ENCODE assay signal across 2 cellular contexts in the genomic region with DNA sequence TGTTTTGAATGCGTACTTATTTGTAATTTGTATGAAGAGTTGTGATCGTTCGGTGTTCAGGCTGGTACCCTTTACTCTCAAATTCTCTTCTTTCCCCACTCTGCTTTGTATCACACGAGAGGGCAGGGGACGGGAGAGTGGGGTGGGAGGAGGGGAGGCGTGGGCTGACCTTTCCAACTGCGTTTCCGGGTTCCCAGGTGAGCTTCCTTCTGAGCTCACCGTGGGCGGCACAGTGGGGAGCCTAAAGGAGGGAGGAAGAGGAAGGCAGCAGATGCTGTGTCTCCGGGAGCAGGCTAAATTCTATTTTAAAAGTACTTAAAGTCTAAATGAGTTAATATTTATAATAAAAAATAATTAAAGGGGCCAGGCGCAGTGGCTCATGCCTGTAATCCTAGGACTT.
A peak's percentile ranks its signal among the peaks of the same experiment; 100 is the strongest.
TF ChIP-seq lines count a peak whose summit lies in the region.

No MANE protein-coding gene starts in this region.

TF ChIP-seq in HCT116, 20 proteins besides CTCF, POLR2A, EP300 and RAD21:
- peak; percentile 21; the same call in 1 of the 2 replicates for TF ChIP-seq ELF1 (IDR thresholded peaks at IDR 0.05; ENCODE audit: borderline replicate concordance, low read depth)
- no peak for TF ChIP-seq SP1 (IDR thresholded peaks at IDR 0.05; ENCODE audit: low read depth)
- TF ChIP-seq EGR1 (IDR thresholded peaks at IDR 0.05; ENCODE audit: low read depth): peak; percentile 47

TF ChIP-seq in HepG2, 621 proteins besides CTCF, POLR2A, EP300 and RAD21:
- TF ChIP-seq SP140L (CRISPR knock-in tag; IDR thresholded peaks at IDR 0.05; ENCODE audit: borderline replicate concordance) (no peak), SOX6 (IDR thresholded peaks at IDR 0.05) (no peak), SOX6 (CRISPR knock-in tag; IDR thresholded peaks at IDR 0.05) (no peak), ISX (CRISPR knock-in tag; conservative IDR thresholded peaks at IDR 0.05) (no peak), ZNF574 (CRISPR knock-in tag; IDR thresholded peaks at IDR 0.05) (no peak), ZNF292 (CRISPR knock-in tag; IDR thresholded peaks at IDR 0.05; ENCODE audit: borderline replicate concordance, low read depth) (no peak), ZNF3 (CRISPR knock-in tag; IDR thresholded peaks at IDR 0.05) (no peak), GLI4 (CRISPR knock-in tag; IDR thresholded peaks at IDR 0.05; ENCODE audit: borderline replicate concordance) (no peak), FLYWCH1 (CRISPR knock-in tag; IDR thresholded peaks at IDR 0.05) (no peak), ZFP91 (CRISPR knock-in tag; IDR thresholded peaks at IDR 0.05; ENCODE audit: borderline replicate concordance) (no peak), POLR2G (IDR thresholded peaks at IDR 0.05; ENCODE audit: low read depth, low read length) (no peak), MIXL1 (CRISPR knock-in tag; IDR thresholded peaks at IDR 0.05) (no peak), ZNF883 (CRISPR knock-in tag; IDR thresholded peaks at IDR 0.05; ENCODE audit: not compliant biosample characterization) (no peak)
- TF ChIP-seq, protein P1, sequence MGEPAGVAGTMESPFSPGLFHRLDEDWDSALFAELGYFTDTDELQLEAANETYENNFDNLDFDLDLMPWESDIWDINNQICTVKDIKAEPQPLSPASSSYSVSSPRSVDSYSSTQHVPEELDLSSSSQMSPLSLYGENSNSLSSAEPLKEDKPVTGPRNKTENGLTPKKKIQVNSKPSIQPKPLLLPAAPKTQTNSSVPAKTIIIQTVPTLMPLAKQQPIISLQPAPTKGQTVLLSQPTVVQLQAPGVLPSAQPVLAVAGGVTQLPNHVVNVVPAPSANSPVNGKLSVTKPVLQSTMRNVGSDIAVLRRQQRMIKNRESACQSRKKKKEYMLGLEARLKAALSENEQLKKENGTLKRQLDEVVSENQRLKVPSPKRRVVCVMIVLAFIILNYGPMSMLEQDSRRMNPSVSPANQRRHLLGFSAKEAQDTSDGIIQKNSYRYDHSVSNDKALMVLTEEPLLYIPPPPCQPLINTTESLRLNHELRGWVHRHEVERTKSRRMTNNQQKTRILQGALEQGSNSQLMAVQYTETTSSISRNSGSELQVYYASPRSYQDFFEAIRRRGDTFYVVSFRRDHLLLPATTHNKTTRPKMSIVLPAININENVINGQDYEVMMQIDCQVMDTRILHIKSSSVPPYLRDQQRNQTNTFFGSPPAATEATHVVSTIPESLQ (CRISPR knock-in tag; conservative IDR thresholded peaks at IDR 0.05): no peak
